In the genomic region with DNA sequence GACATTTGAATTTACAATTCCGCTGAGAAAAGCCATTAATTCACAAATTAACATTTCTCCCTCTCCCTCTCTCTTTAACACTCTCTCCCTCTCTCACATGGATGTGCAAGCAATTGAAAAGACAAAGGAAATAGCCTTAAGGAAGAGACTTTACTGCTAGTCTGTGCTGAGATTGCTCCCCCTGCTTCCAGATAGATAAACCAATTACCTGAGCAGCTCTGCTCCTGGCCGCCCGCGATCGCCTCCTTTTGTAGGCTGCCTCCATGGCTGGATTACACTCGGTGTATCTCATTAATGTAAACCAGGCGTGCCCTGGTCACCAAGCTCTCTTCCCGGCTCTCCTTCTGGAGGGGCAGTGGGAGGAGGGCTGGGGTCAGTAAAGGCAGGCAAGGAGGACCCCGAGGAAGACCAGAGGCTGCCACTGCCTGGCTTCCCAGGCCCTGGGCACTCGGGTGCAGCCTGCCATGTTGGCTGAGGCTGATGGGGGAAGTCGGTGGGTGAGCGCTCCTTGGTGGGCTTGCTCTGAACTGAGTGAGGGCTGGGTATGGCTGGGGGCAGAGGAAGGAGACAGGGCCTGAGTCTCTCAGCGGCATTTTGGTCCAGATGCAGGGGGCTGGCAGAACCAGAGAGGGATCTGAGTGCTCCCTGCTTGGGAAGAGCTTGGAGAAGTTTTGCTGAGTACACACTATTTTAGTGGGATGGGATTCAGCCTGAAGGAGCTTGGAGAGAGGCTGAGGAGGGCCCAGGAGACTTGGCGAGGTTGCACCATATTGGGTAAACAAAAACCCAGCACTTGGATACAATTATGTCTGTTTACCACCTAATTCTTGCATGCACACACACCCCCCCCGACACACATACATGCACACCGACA, we compare ENCODE assay signal across 1 cellular context.
A peak's percentile ranks its signal among the peaks of the same experiment; 100 is the strongest.
TF ChIP-seq lines count a peak whose summit lies in the region.

No MANE protein-coding gene starts in this region.

TF ChIP-seq in IMR-90, 13 proteins besides CTCF, POLR2A, EP300 and RAD21:
- TF ChIP-seq, protein P1, sequence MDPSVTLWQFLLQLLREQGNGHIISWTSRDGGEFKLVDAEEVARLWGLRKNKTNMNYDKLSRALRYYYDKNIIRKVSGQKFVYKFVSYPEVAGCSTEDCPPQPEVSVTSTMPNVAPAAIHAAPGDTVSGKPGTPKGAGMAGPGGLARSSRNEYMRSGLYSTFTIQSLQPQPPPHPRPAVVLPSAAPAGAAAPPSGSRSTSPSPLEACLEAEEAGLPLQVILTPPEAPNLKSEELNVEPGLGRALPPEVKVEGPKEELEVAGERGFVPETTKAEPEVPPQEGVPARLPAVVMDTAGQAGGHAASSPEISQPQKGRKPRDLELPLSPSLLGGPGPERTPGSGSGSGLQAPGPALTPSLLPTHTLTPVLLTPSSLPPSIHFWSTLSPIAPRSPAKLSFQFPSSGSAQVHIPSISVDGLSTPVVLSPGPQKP (IDR thresholded peaks at IDR 0.05; ENCODE audit: borderline replicate concordance, low read depth, low read length): no peak
- peak; percentile 33; the same call in 1 of the 2 replicates for TF ChIP-seq MAFK (IDR thresholded peaks at IDR 0.05; ENCODE audit: low read depth, low read length)
